9 cellular contexts compared by ENCODE assay signal in genomic region chr17:57874434-57875108, GRCh38.
A peak's percentile ranks its signal among the peaks of the same experiment; 100 is the strongest.
DNase-seq lines count a peak whose midpoint lies in the region; ATAC-seq and TF ChIP-seq lines count a peak whose summit lies in the region.
"Had no signal": no experiment of that assay in that cellular context is flagged by ENCODE, and none has a peak within 500 bp of the region (broad histone marks: within the 10 kb centered on the region; RNA-seq: fewer than 3 reads in every experiment).

No MANE protein-coding gene starts in this region.

- H3K27ac Mint-ChIP-seq in stimulated activated naive B cell treated with anti-CD40 and anti-IgM and Interleukin-4, amounts not matched to agents 10 μg/mL and 1 μg/mL and 100 μg/mL, for 72 hours: no peak overlapping the region

- H3K9me3 ChIP-seq in HEK293 (ENCODE audit: control insufficient read depth, insufficient read depth, low read depth, low read length): no peaks in the 10 kb centered on the region
- no peaks in the 10 kb centered on the region for H3K9me3 ChIP-seq in effector memory CD4-positive, alpha-beta T cell (ENCODE audit: control insufficient read depth, low read length)

- H3K4me3 ChIP-seq in HEK293 (ENCODE audit: low read depth, low read length): no peak overlapping the region
- H3K4me3 ChIP-seq in effector memory CD4-positive, alpha-beta T cell (ENCODE audit: insufficient read depth, low read depth, low read length, poor library complexity, severe bottlenecking): peak overlapping the region; percentile 25

- peak overlapping the region; percentile 50 to 57 for H3K4me3 Mint-ChIP-seq in stimulated activated naive B cell treated with anti-CD40 and anti-IgM and Interleukin-4, amounts not matched to agents 10 μg/mL and 1 μg/mL and 100 μg/mL, for 72 hours

- peaks cover 0 to 55% of the 10 kb centered on the region in 2 experiments; a peak in 2 of 3 replicates for H3K36me3 ChIP-seq in HEK293 (ENCODE audit: control insufficient read depth in 2 of 2, insufficient read depth in 1 of 2, low read length in 2 of 2)
- H3K36me3 ChIP-seq in effector memory CD4-positive, alpha-beta T cell (ENCODE audit: control insufficient read depth, insufficient read depth, low read length): no peaks in the 10 kb centered on the region

- peaks cover 50 to 57% of the 10 kb centered on the region in 2 donors for H3K27me3 Mint-ChIP-seq in stimulated activated naive B cell treated with anti-CD40 and anti-IgM and Interleukin-4, amounts not matched to agents 10 μg/mL and 1 μg/mL and 100 μg/mL, for 72 hours

- peaks cover 4% of the 10 kb centered on the region for H3K27me3 ChIP-seq in effector memory CD4-positive, alpha-beta T cell (replicated peaks; ENCODE audit: control insufficient read depth, insufficient read depth, low read length, poor library complexity, severe bottlenecking)

- H3K9me3 Mint-ChIP-seq in stimulated activated naive B cell treated with anti-CD40 and anti-IgM and Interleukin-4, amounts not matched to agents 10 μg/mL and 1 μg/mL and 100 μg/mL, for 72 hours: no peaks in the 10 kb centered on the region

- TF ChIP-seq CTCF in HEK293 (tag by site-specific recombination; IDR thresholded peaks at IDR 0.05): no peak

- no peaks in the 10 kb centered on the region for H3K36me3 Mint-ChIP-seq in stimulated activated naive B cell treated with anti-CD40 and anti-IgM and Interleukin-4, amounts not matched to agents 10 μg/mL and 1 μg/mL and 100 μg/mL, for 72 hours

- peaks cover 24 to 31% of the 10 kb centered on the region in 2 donors for H3K4me1 Mint-ChIP-seq in stimulated activated naive B cell treated with anti-CD40 and anti-IgM and Interleukin-4, amounts not matched to agents 10 μg/mL and 1 μg/mL and 100 μg/mL, for 72 hours

- CTCF ChIA-PET in HEK293 (lab: Yijun Ruan, JAX): interaction anchor here (0.6 to 6.5 kb wide), 16 partner anchors 8 to 732 kb away, joined by 3 to 95 read pairs (median 6); partner anchors contain the start of genes CUEDC1 and MRPS23

- H3K4me1 ChIP-seq in HEK293 (ENCODE audit: control insufficient read depth, insufficient read depth, low read length): peaks cover 21% of the 10 kb centered on the region
- H3K4me1 ChIP-seq in effector memory CD4-positive, alpha-beta T cell (ENCODE audit: control insufficient read depth, insufficient read depth, low read length, poor library complexity, severe bottlenecking): peaks cover 8% of the 10 kb centered on the region

- H3K27ac ChIP-seq in HEK293 (ENCODE audit: extremely low read depth, low read depth, low read length): peak overlapping the region; percentile 87
- H3K27ac ChIP-seq in effector memory CD4-positive, alpha-beta T cell (ENCODE audit: insufficient read depth, low read length, poor library complexity, severe bottlenecking): no peak overlapping the region
- H3K27ac ChIP-seq: VCaP had no signal

- peak; percentile 49 to 54 for ATAC-seq in stimulated activated naive B cell treated with anti-CD40 and anti-IgM and Interleukin-4, amounts not matched to agents 10 μg/mL and 1 μg/mL and 100 μg/mL, for 72 hours (replicated peaks)
- ATAC-seq in HG02759 (IDR thresholded peaks at IDR 0.05; ENCODE audit: unreplicated experiment) (no peak), HG03565 (IDR thresholded peaks at IDR 0.05; ENCODE audit: unreplicated experiment) (no peak)

- POLR2A ChIA-PET in HEK293 (lab: Yijun Ruan, JAX): interaction anchor here (0.6 to 2.7 kb wide), 21 partner anchors 8 to 209 kb away, joined by 3 to 32 read pairs (median 10); partner anchors contain the start of genes CUEDC1, DYNLL2, MRPS23 and SRSF1

- DNase-seq in UCSD-AML1 (lab: John Stamatoyannopoulos, UW; ENCODE audit: unreplicated experiment) (peak; percentile 84), medulla oblongata (ENCODE audit: extremely low spot score) (peak; percentile 90), NCI-H748 treated with DMSO at 0.1 percent for 48 hours (lab: John Stamatoyannopoulos, UW) (no peak)
- no peak for DNase-seq in effector memory CD4-positive, alpha-beta T cell
- DNase-seq in stimulated activated naive B cell treated with anti-CD40 and anti-IgM and Interleukin-4, amounts not matched to agents 10 μg/mL and 1 μg/mL and 100 μg/mL, for 72 hours: no peak

TF ChIP-seq in HEK293, 187 proteins besides CTCF, POLR2A, EP300 and RAD21:
- TF ChIP-seq ZIC2 (tag by site-specific recombination; IDR thresholded peaks at IDR 0.05) (peak; percentile 47; the same call in 1 of the 2 replicates), KLF9 (tag by site-specific recombination; IDR thresholded peaks at IDR 0.05; ENCODE audit: low read depth) (no peak), ZFHX2 (tag by site-specific recombination; conservative IDR thresholded peaks at IDR 0.05) (peak; percentile 38; the same call in 1 of the 2 replicates), EGR2 (tag by site-specific recombination; IDR thresholded peaks at IDR 0.05; ENCODE audit: low read depth) (peak; percentile 40; the same call in 1 of the 2 replicates)

Comparison
In these comparisons a context has a peak if more than half of its experiments do, and no peak if none do; other contexts are left out.
1. DNase-seq: peak in UCSD-AML1 (single experiment) and medulla oblongata (single experiment); none in effector memory CD4-positive, alpha-beta T cell (0 of 3), stimulated activated naive B cell treated with anti-CD40 and anti-IgM and Interleukin-4, amounts not matched to agents 10 μg/mL and 1 μg/mL and 100 μg/mL, for 72 hours (single experiment) and NCI-H748 treated with DMSO at 0.1 percent for 48 hours (single experiment).
2. ATAC-seq: peak in stimulated activated naive B cell treated with anti-CD40 and anti-IgM and Interleukin-4, amounts not matched to agents 10 μg/mL and 1 μg/mL and 100 μg/mL, for 72 hours (2 of 2); none in HG02759 (single experiment) and HG03565 (single experiment).